ENCODE assay signal across 11 cellular contexts in genomic region chr10:121595806-121596667, GRCh38. TPM values are rescaled to one million over a fixed set of nuclear protein-coding genes. Genes with fewer than 3 reads are reported as not detected.
DNase-seq lines count a peak whose midpoint lies in the region; ATAC-seq and TF ChIP-seq lines count a peak whose summit lies in the region.
"Had no signal": no experiment of that assay in that cellular context is flagged by ENCODE, and none has a peak within 500 bp of the region (broad histone marks: within the 10 kb centered on the region; RNA-seq: fewer than 3 reads in every experiment).

No MANE protein-coding gene starts in this region.

- peaks cover 4% of the 10 kb centered on the region for H3K36me3 ChIP-seq in mammary epithelial cell (ENCODE audit: insufficient read depth, low read length)
- no peaks in the 10 kb centered on the region for H3K36me3 ChIP-seq in kidney epithelial cell (ENCODE audit: control insufficient read depth, insufficient read depth, low read length)

- DNase-seq in HEK293T (ENCODE audit: extremely low spot score) (peak; percentile 49), mammary epithelial cell (peak; percentile 26), kidney epithelial cell (ENCODE audit: low read depth) (no peak), retina (peak; percentile 60)
- no peak for DNase-seq in stimulated activated CD4-positive, alpha-beta T cell treated with anti-CD3 and anti-CD28 coated beads, Interleukin-15, amount 100 ng/mL, for 24 hours
- no peak for DNase-seq in stimulated activated CD4-positive, alpha-beta T cell treated with anti-CD3 and anti-CD28 coated beads, Interleukin-4, amount 100 ng/mL, for 24 hours

- ATAC-seq in GM18858 (IDR thresholded peaks at IDR 0.05; ENCODE audit: unreplicated experiment) (no peak), HG02678 (IDR thresholded peaks at IDR 0.05; ENCODE audit: unreplicated experiment) (no peak)
- ATAC-seq: K562 had no signal

- peak overlapping the region; percentile 85 for H3K9ac ChIP-seq in mammary epithelial cell (ENCODE audit: insufficient read depth, low read length)

- H2AFZ ChIP-seq in mammary epithelial cell (ENCODE audit: low read depth, low read length), result peak overlapping the region; percentile 87

- H3K4me1 ChIP-seq in mammary epithelial cell (ENCODE audit: insufficient read depth, low read length), result peaks cover 22% of the 10 kb centered on the region

- dilution Hi-C loops in mammary epithelial cell (cut with HindIII; ENCODE audit: low sequenced_read_pairs), result no loop called here

- in situ Hi-C loops in mammary epithelial cell (cut with MboI; ENCODE audit: low sequenced_read_pairs in 2 of 2), result loop anchor here in 1 of 2 donors (25.0 kb wide), 1 partner anchor 509 kb away; no protein-coding TSS in a partner anchor

- WGBS in mammary epithelial cell (ENCODE audit: low coverage, missing lambda C conversion rate), result 3% methylated on average over 21 of the region's 28 CpGs

- peak overlapping the region; percentile 87 for H3K27ac ChIP-seq in mammary epithelial cell (ENCODE audit: insufficient read depth, low read depth, low read length)
- H3K27ac ChIP-seq: VCaP had no signal

- intact Hi-C loops in mammary epithelial cell (cut with micrococcal nuclease), result loop anchor here (1.0 to 5.0 kb wide), 9 partner anchors 16 to 519 kb away; no protein-coding TSS in a partner anchor

- H3K9me3 ChIP-seq in mammary epithelial cell (replicated peaks; ENCODE audit: insufficient read depth, low read length), result no peaks in the 10 kb centered on the region

- no peaks in the 10 kb centered on the region for H4K20me1 ChIP-seq in mammary epithelial cell (ENCODE audit: insufficient read depth, low read length)

- H3K4me2 ChIP-seq in mammary epithelial cell (ENCODE audit: insufficient read depth, low read depth, low read length), result peak overlapping the region; percentile 96

- CTCF ChIA-PET in HEK293T (lab: Yijun Ruan, JAX) (no interaction called here), mammary epithelial cell (lab: Charles Lee; ENCODE audit: low non-redundant PET) (no interaction called here)

- POLR2A ChIA-PET in HEK293T (lab: Yijun Ruan, JAX), result no interaction called here

- no TSS peak for BruUV-seq in mammary epithelial cell (replicated peaks; lab: Mats Ljungman, UMichigan)

- no peak for TF ChIP-seq CTCF in mammary epithelial cell (conservative IDR thresholded peaks at IDR 0.05 in 1 of 2, IDR thresholded peaks at IDR 0.05 in 1 of 2; ENCODE audit: extremely low read depth in 1 of 2, insufficient read depth in 1 of 2, low read depth in 1 of 2, low read length in 2 of 2)
- TF ChIP-seq CTCF in kidney epithelial cell (IDR thresholded peaks at IDR 0.05; ENCODE audit: insufficient read depth, low read length, poor library complexity, severe bottlenecking), result no peak

- H3K79me2 ChIP-seq in mammary epithelial cell (ENCODE audit: insufficient read depth, low read length), result peaks cover 69% of the 10 kb centered on the region

- H3K27me3 ChIP-seq in mammary epithelial cell (ENCODE audit: insufficient read depth, low read length) (no peaks in the 10 kb centered on the region), kidney epithelial cell (ENCODE audit: control insufficient read depth, insufficient read depth, low read length) (peaks cover 12% of the 10 kb centered on the region)

- H3K4me3 ChIP-seq in mammary epithelial cell (replicated peaks in 1 of 3; ENCODE audit: insufficient read depth in 1 of 3, low read depth in 2 of 3, low read length in 3 of 3), result peak overlapping the region; percentile 79 to 93 (median 83)
- peak overlapping the region; percentile 22 for H3K4me3 ChIP-seq in kidney epithelial cell (ENCODE audit: low read depth, low read length)
- H3K4me3 ChIP-seq: K562 had no signal

TF ChIP-seq in HEK293T, 16 proteins besides CTCF, POLR2A, EP300 and RAD21:
- TF ChIP-seq, protein P1, sequence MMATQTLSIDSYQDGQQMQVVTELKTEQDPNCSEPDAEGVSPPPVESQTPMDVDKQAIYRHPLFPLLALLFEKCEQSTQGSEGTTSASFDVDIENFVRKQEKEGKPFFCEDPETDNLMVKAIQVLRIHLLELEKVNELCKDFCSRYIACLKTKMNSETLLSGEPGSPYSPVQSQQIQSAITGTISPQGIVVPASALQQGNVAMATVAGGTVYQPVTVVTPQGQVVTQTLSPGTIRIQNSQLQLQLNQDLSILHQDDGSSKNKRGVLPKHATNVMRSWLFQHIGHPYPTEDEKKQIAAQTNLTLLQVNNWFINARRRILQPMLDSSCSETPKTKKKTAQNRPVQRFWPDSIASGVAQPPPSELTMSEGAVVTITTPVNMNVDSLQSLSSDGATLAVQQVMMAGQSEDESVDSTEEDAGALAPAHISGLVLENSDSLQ (IDR thresholded peaks at IDR 0.05), result peak; percentile 93
- TF ChIP-seq FOXK2 (IDR thresholded peaks at IDR 0.05), result no peak
- TF ChIP-seq SUZ12 (IDR thresholded peaks at IDR 0.05), result no peak
- no peak for TF ChIP-seq HDGF (IDR thresholded peaks at IDR 0.05; ENCODE audit: borderline replicate concordance)
- TF ChIP-seq ARNT (IDR thresholded peaks at IDR 0.05), result no peak
- 0 out of 2 replicates have a peak, but pooled peaks have one; percentile 9 for TF ChIP-seq L3MBTL2 (conservative IDR thresholded peaks at IDR 0.05)

RNA-seq across cellular contexts. Expression of gene FGFR2, which starts 2.2 kb away (rescaled TPM):
- 10 to 100 TPM; 22.0 to 86.9 TPM for total RNA-seq in mammary epithelial cell
- 21.9 TPM for polyA plus RNA-seq in mammary epithelial cell
- 31.9 TPM for polyA minus RNA-seq in mammary epithelial cell
- total RNA-seq in kidney epithelial cell, result 4.5 and 8.9 TPM in 2 replicates
- total RNA-seq: OCI-LY7 had no signal
- polyA plus RNA-seq: K562 had no signal

Comparison
In these comparisons a context has a peak if more than half of its experiments do, and no peak if none do; other contexts are left out.
1. DNase-seq: peak in HEK293T (single experiment), mammary epithelial cell (single experiment) and retina (single experiment); none in kidney epithelial cell (single experiment), stimulated activated CD4-positive, alpha-beta T cell treated with anti-CD3 and anti-CD28 coated beads, Interleukin-15, amount 100 ng/mL, for 24 hours (single experiment) and stimulated activated CD4-positive, alpha-beta T cell treated with anti-CD3 and anti-CD28 coated beads, Interleukin-4, amount 100 ng/mL, for 24 hours (single experiment).